ENCODE assay signal across 16 cellular contexts in the genomic region with DNA sequence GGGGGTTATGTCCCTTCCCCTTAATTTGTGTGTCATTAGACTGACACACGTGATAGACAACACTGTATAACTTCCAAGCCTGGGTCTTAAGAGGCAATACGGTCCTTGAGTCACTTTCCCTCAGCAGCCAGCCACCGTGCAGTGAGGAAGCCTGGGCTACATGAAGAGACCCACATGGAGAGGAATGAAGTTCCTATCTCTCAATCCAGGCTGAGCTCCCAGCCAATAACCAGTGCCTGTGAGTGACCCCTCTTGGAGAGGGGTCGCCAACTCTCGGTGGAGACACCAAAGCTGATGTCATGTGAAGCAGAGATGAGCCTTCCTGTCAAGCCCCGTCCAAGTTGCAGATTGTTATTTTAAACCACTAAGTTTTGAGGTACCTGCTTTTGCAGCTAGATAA. TPM values are rescaled to one million over a fixed set of nuclear protein-coding genes. Genes with fewer than 3 reads are reported as not detected.
DNase-seq lines count a peak whose midpoint lies in the region; ATAC-seq and TF ChIP-seq lines count a peak whose summit lies in the region.
"Had no signal": no experiment of that assay in that cellular context is flagged by ENCODE, and none has a peak within 500 bp of the region (broad histone marks: within the 10 kb centered on the region; RNA-seq: fewer than 3 reads in every experiment).

No MANE protein-coding gene starts in this region.

- H3F3A ChIP-seq in GM23248 (ENCODE audit: insufficient read depth) (peaks cover 3% of the 10 kb centered on the region; the same call in 1 of the 2 replicates), neural progenitor cell (ENCODE audit: low read depth) (peaks cover 8% of the 10 kb centered on the region)

- H3K79me2 ChIP-seq in GM23248 (ENCODE audit: insufficient read depth) (no peaks in the 10 kb centered on the region), neural progenitor cell (ENCODE audit: low read depth) (no peaks in the 10 kb centered on the region)

- H3K27me3 ChIP-seq in GM23248 (replicated peaks; ENCODE audit: insufficient read depth) (no peaks in the 10 kb centered on the region), endodermal cell (ENCODE audit: control insufficient read depth, insufficient read depth, low read length, poor library complexity, severe bottlenecking) (no peaks in the 10 kb centered on the region), neural progenitor cell (no peaks in the 10 kb centered on the region), psoas muscle (ENCODE audit: insufficient read depth in 3 of 3, low read length in 2 of 3) (no peaks in the 10 kb centered on the region)

- H3K36me3 Mint-ChIP-seq in endodermal cell (ENCODE audit: low read depth): no peaks in the 10 kb centered on the region
- H3K36me3 Mint-ChIP-seq in neural progenitor cell: peaks cover 3% of the 10 kb centered on the region
- H3K36me3 Mint-ChIP-seq: IgD-negative memory B cell had no signal

- no peaks in the 10 kb centered on the region for H3K27me3 Mint-ChIP-seq in endodermal cell (ENCODE audit: insufficient read depth)
- peaks cover 2% of the 10 kb centered on the region for H3K27me3 Mint-ChIP-seq in neural progenitor cell (ENCODE audit: insufficient read depth, low read depth)
- H3K27me3 Mint-ChIP-seq: CD4-positive, alpha-beta T cell had no signal

- no peaks in the 10 kb centered on the region for H3K9me3 ChIP-seq in GM23248 (ENCODE audit: low read depth)
- H3K9me3 ChIP-seq in endodermal cell (ENCODE audit: control insufficient read depth, low read length): peaks cover 3% of the 10 kb centered on the region
- no peaks in the 10 kb centered on the region for H3K9me3 ChIP-seq in neural progenitor cell (ENCODE audit: low read depth)
- H3K9me3 ChIP-seq in psoas muscle: no peaks in the 10 kb centered on the region
- H3K9me3 ChIP-seq: SK-N-SH had no signal

- H3K9me2 ChIP-seq in GM23248 (ENCODE audit: insufficient read depth): no peaks in the 10 kb centered on the region
- H3K9me2 ChIP-seq: SK-N-SH had no signal

- H3K9ac ChIP-seq in GM23248 (no peak overlapping the region), endodermal cell (ENCODE audit: extremely low read depth, low read length, poor library complexity, severe bottlenecking) (no peak overlapping the region), neural progenitor cell (no peak overlapping the region)
- H3K9ac ChIP-seq: SK-N-SH had no signal

- H3K4me1 Mint-ChIP-seq in endodermal cell (peaks cover 3% of the 10 kb centered on the region), neural progenitor cell (peaks cover 8% of the 10 kb centered on the region)

- no peak for ATAC-seq in psoas muscle

- H3K9me3 Mint-ChIP-seq in endodermal cell (no peaks in the 10 kb centered on the region), neural progenitor cell (no peaks in the 10 kb centered on the region)
- H3K9me3 Mint-ChIP-seq: CD4-positive, alpha-beta T cell; IgD-negative memory B cell had no signal

- intact Hi-C loops in psoas muscle (cut with DNase I): no loop called here

- H3K27ac Mint-ChIP-seq in endodermal cell: no peak overlapping the region
- peak overlapping the region; percentile 57 for H3K27ac Mint-ChIP-seq in neural progenitor cell
- H3K27ac Mint-ChIP-seq: B cell; CD4-positive, alpha-beta T cell; IgD-negative memory B cell had no signal

- H3K4me3 ChIP-seq in GM23248: no peak overlapping the region
- no peak overlapping the region for H3K4me3 ChIP-seq in endodermal cell (ENCODE audit: low read length)
- H3K4me3 ChIP-seq in neural progenitor cell: no peak overlapping the region
- no peak overlapping the region for H3K4me3 ChIP-seq in psoas muscle

- DNase-seq in GM23248 (no peak), KBM-7 (peak; percentile 22), endodermal cell (peak; percentile 67), neural progenitor cell (ENCODE audit: low spot score) (peak; percentile 20), NCI-H1694 treated with DMSO at 0.1 percent for 48 hours (lab: John Stamatoyannopoulos, UW) (no peak), psoas muscle (no peak), SKM-1 (lab: John Stamatoyannopoulos, UW; ENCODE audit: unreplicated experiment) (no peak)
- DNase-seq: CD4-positive, alpha-beta T cell; HCEC 1CT; NCI-H146; NCI-H345; NCI-H526 treated with DMSO at 0.1 percent for 48 hours; Right ventricle myocardium superior; SK-N-SH had no signal

- in situ Hi-C loops in GM23248 (cut with MboI): no loop called here
- in situ Hi-C loops in KBM-7 (cut with MboI; ENCODE audit: low pct_unique_long_range_greater_than_20kb, low sequenced_read_pairs): no loop called here

- H3K36me3 ChIP-seq in GM23248 (ENCODE audit: low read depth): no peaks in the 10 kb centered on the region
- H3K36me3 ChIP-seq in endodermal cell (ENCODE audit: control insufficient read depth, insufficient read depth, low read length): no peaks in the 10 kb centered on the region
- no peaks in the 10 kb centered on the region for H3K36me3 ChIP-seq in neural progenitor cell
- H3K36me3 ChIP-seq in psoas muscle (ENCODE audit: insufficient read depth in 1 of 2, low read depth in 1 of 2): no peaks in the 10 kb centered on the region

- H2AFZ ChIP-seq in GM23248: peak overlapping the region; percentile 39; the same call in 1 of the 2 replicates
- peak overlapping the region; percentile 48 for H2AFZ ChIP-seq in neural progenitor cell (replicated peaks)

- H4K20me1 ChIP-seq in GM23248 (ENCODE audit: insufficient read depth) (no peaks in the 10 kb centered on the region), neural progenitor cell (ENCODE audit: low read depth) (no peaks in the 10 kb centered on the region)

- H3K4me3 Mint-ChIP-seq in endodermal cell (no peak overlapping the region), neural progenitor cell (no peak overlapping the region)
- H3K4me3 Mint-ChIP-seq: B cell; CD4-positive, alpha-beta T cell; IgD-negative memory B cell had no signal

- WGBS in GM23248 (ENCODE audit: low coverage in 1 of 2, low lambda C conversion rate in 2 of 2, missing lambda C conversion rate in 2 of 2), 2 experiments: 75 to 78% methylated on average over 6 of the region's 6 CpGs
- WGBS in endodermal cell (ENCODE audit: insufficient coverage in 1 of 2, insufficient read length in 1 of 2), 2 experiments: 76 to 83% methylated on average over 4 to 6 of the region's 6 CpGs
- WGBS in psoas muscle, 3 donors: 61 to 71% (median 63%) methylated on average over 6 of the region's 6 CpGs

- no peak for TF ChIP-seq CTCF in endodermal cell (conservative IDR thresholded peaks at IDR 0.05)
- TF ChIP-seq CTCF in neural progenitor cell (IDR thresholded peaks at IDR 0.05): no peak
- TF ChIP-seq CTCF in psoas muscle (IDR thresholded peaks at IDR 0.05): no peak

- H3K4me1 ChIP-seq in GM23248 (ENCODE audit: insufficient read depth) (peaks cover 19% of the 10 kb centered on the region), endodermal cell (ENCODE audit: control insufficient read depth, insufficient read depth, low read length) (no peaks in the 10 kb centered on the region), neural progenitor cell (peaks cover 3% of the 10 kb centered on the region), psoas muscle (no peaks in the 10 kb centered on the region)

- H3K4me2 ChIP-seq in GM23248 (ENCODE audit: unreplicated experiment): no peak overlapping the region
- no peak overlapping the region for H3K4me2 ChIP-seq in neural progenitor cell
- H3K4me2 ChIP-seq: SK-N-SH had no signal

- H3K27ac ChIP-seq in GM23248: no peak overlapping the region
- H3K27ac ChIP-seq in endodermal cell (ENCODE audit: low read depth, low read length): no peak overlapping the region
- H3K27ac ChIP-seq in neural progenitor cell: no peak overlapping the region
- no peak overlapping the region for H3K27ac ChIP-seq in psoas muscle

RNA-seq across cellular contexts. Expression of gene WDSUB1, which starts 5.7 kb away (rescaled TPM):
- total RNA-seq in GM23248 (2014; rRNA removed; shearing (Covaris generic)): 4.2 and 6.7 TPM in 2 replicates
- polyA plus RNA-seq in GM23248 (2016; fragmentation: Nextera tagmentation; extraction: Ambion mirVana): 8.4 and 9.3 TPM in 2 replicates
- 10 to 100 TPM; 10.7 to 14.7 TPM for total RNA-seq in endodermal cell
- polyA plus RNA-seq in endodermal cell (2013, experiment 1 of 2): 7.1 TPM
- 6.4 TPM for polyA plus RNA-seq in endodermal cell (2013, experiment 2 of 2)
- total RNA-seq in neural progenitor cell (ENCODE audit: low replicate concordance): 5.2 and 7.1 TPM in 2 replicates
- 1 to 10 TPM; 3.5 to 4.9 (median 4.3) TPM for total RNA-seq in psoas muscle
- 1 to 10 TPM; 4.2 to 4.6 (median 4.4) TPM for polyA plus RNA-seq in psoas muscle

Comparison
In these comparisons a context has a peak if more than half of its experiments do, and no peak if none do; other contexts are left out.
1. DNase-seq: peak in KBM-7 (single experiment), endodermal cell (single experiment) and neural progenitor cell (single experiment); none in GM23248 (single experiment), NCI-H1694 treated with DMSO at 0.1 percent for 48 hours (single experiment), psoas muscle (0 of 2) and SKM-1 (single experiment).